ENCODE assay signal across 31 cellular contexts in the genomic region with DNA sequence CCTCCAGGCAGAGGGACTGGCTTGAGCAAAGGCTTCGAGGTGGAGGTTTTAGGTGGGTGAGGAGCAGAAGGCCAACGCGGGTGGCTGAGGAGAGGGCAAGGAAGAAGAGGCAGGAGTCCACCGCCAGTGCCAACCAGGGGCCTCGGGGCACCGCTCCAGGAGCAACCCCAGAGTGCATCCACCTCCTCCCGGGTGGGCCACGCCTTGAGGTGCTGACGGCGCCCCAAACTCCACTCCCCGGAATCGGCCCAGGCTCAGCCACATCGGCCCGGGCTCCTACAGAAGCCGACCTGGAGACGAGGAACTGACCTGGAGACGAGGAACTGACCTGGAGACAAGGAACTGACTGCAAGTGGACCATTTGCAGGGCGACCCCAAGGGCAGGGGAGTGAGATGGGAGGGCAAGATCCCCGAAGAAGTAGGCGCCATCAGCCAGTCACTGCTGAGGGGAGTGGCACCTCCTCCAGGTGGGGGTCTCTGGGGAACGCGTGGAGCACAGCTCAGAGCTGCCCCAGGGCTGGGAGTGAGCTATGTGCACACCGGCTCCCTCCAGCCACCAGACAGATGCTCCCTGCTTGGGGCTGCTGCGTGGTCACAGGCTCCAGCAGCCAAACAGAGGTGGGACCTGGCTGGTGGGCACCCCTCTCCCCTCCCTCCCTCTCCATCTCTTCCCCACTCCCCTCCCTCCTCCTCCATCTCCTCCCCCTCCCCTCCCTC. TPM values are rescaled to one million over a fixed set of nuclear protein-coding genes. Genes with fewer than 3 reads are reported as not detected.
A peak's percentile ranks its signal among the peaks of the same experiment; 100 is the strongest.
DNase-seq lines count a peak whose midpoint lies in the region; ATAC-seq, FAIRE-seq and TF ChIP-seq lines count a peak whose summit lies in the region.
"Had no signal": no experiment of that assay in that cellular context is flagged by ENCODE, and none has a peak within 500 bp of the region (broad histone marks: within the 10 kb centered on the region; RNA-seq: fewer than 3 reads in every experiment).

No MANE protein-coding gene starts in this region.

- TF ChIP-seq CTCF in A549 (IDR thresholded peaks at IDR 0.05) (no peak), endodermal cell (conservative IDR thresholded peaks at IDR 0.05) (no peak), MCF 10A (IDR thresholded peaks at IDR 0.05; ENCODE audit: unreplicated experiment) (no peak)

- no peak overlapping the region for H3K27ac Mint-ChIP-seq in endodermal cell
- H3K27ac Mint-ChIP-seq in MCF 10A (ENCODE audit: low read depth, unreplicated experiment) = no peak overlapping the region
- H3K27ac Mint-ChIP-seq: activated naive CD4-positive, alpha-beta T cell treated with anti-CD3 and anti-CD28 coated beads, Interleukin-2, amount 50 U/mL, for 72 hours; neural progenitor cell had no signal

- CTCF ChIA-PET in A549 (lab: Yijun Ruan, JAX) = no interaction called here
- CTCF ChIA-PET in MCF 10A (lab: Yijun Ruan, JAX) = no interaction called here

- H3K4me2 ChIP-seq in A549 = no peak overlapping the region
- peak overlapping the region; percentile 81; the same call in 1 of the 2 replicates for H3K4me2 ChIP-seq in BLaER1
- H3K4me2 ChIP-seq: neural progenitor cell, PC-9 had no signal

- no peak overlapping the region for H3K9ac ChIP-seq in BLaER1
- no peak overlapping the region for H3K9ac ChIP-seq in endodermal cell (ENCODE audit: extremely low read depth, low read length, poor library complexity, severe bottlenecking)
- H3K9ac ChIP-seq: neural progenitor cell had no signal

- H3K27me3 Mint-ChIP-seq in endodermal cell (ENCODE audit: insufficient read depth) (peaks cover 20% of the 10 kb centered on the region), MCF 10A (ENCODE audit: insufficient read depth, unreplicated experiment) (peaks cover 20% of the 10 kb centered on the region)

- no peaks in the 10 kb centered on the region for H3K4me1 ChIP-seq in A549
- H3K4me1 ChIP-seq in BLaER1 = peaks cover 33% of the 10 kb centered on the region
- H3K4me1 ChIP-seq in endodermal cell (ENCODE audit: control insufficient read depth, insufficient read depth, low read length) = no peaks in the 10 kb centered on the region
- H3K4me1 ChIP-seq: gastrocnemius medialis, right lobe of liver had no signal

- peaks cover 5% of the 10 kb centered on the region for H3K9me3 Mint-ChIP-seq in endodermal cell
- H3K9me3 Mint-ChIP-seq in MCF 10A (ENCODE audit: unreplicated experiment) = no peaks in the 10 kb centered on the region

- H3K27me3 ChIP-seq in BLaER1 (peaks cover 29% of the 10 kb centered on the region), endodermal cell (ENCODE audit: control insufficient read depth, insufficient read depth, low read length, poor library complexity, severe bottlenecking) (peaks cover 9% of the 10 kb centered on the region)
- H3K27me3 ChIP-seq: right lobe of liver had no signal

- no peak for TF ChIP-seq POLR2A in A549 (IDR thresholded peaks at IDR 0.05; ENCODE audit: low read length)

- DNase-seq in A549 (ENCODE audit: low read depth in 1 of 2, low spot score in 1 of 2) (no peak), endodermal cell (peak; percentile 34), posterior vena cava (ENCODE audit: low spot score) (peak; percentile 60), AML-193 (lab: John Stamatoyannopoulos, UW) (no peak), LoVo (ENCODE audit: low spot score) (no peak), MCF 10A (ENCODE audit: unreplicated experiment) (no peak)
- DNase-seq: activated CD4-positive, alpha-beta T cell treated with anti-CD3 and anti-CD28 coated beads for 48 hours; activated CD8-positive, alpha-beta memory T cell treated with anti-CD3 and anti-CD28 coated beads for 24 hours; activated effector memory CD4-positive, alpha-beta T cell treated with Interleukin-2 at 50 U/mL for 16 hours; activated T-cell treated with anti-CD3 and anti-CD28 coated beads for 4 hours; amygdala; EL; gastrocnemius medialis; KG1; kidney glomerular epithelial cell; mammary epithelial cell; NCI-H1417 treated with DMSO at 0.1 percent for 48 hours; NCI-H2029 treated with DMSO at 0.1 percent for 48 hours; PC-9; SIG-M5; stimulated activated CD4-positive, alpha-beta T cell treated with anti-CD3 and anti-CD28 coated beads, Interleukin-12 subunit alpha, Interleukin-12 subunit beta, amount 100 ng/mL, for 4 hours; stimulated activated CD4-positive, alpha-beta T cell treated with anti-CD3 and anti-CD28 coated beads, Interleukin-2, amount 100 ng/mL, for 48 hours; substantia nigra; SW 1271; WERI-Rb-1 had no signal

- TF ChIP-seq EP300 in A549 (IDR thresholded peaks at IDR 0.05) = no peak

- H3K4me1 Mint-ChIP-seq in endodermal cell (no peaks in the 10 kb centered on the region), MCF 10A (ENCODE audit: insufficient read depth, unreplicated experiment) (no peaks in the 10 kb centered on the region)

- H3K4me3 Mint-ChIP-seq in endodermal cell (no peak overlapping the region), MCF 10A (ENCODE audit: unreplicated experiment) (no peak overlapping the region)
- H3K4me3 Mint-ChIP-seq: neural progenitor cell had no signal

- no peak for FAIRE-seq in A549 (lab: Jason Lieb, UNC)
- FAIRE-seq: H54 had no signal

- no peaks in the 10 kb centered on the region for H3K36me3 Mint-ChIP-seq in endodermal cell (ENCODE audit: low read depth)
- H3K36me3 Mint-ChIP-seq in MCF 10A (ENCODE audit: insufficient read depth, unreplicated experiment) = no peaks in the 10 kb centered on the region
- H3K36me3 Mint-ChIP-seq: activated naive CD4-positive, alpha-beta T cell treated with anti-CD3 and anti-CD28 coated beads, Interleukin-2, amount 50 U/mL, for 72 hours; neural progenitor cell had no signal

- peak; percentile 66; a peak in 5 of 6 replicates for ATAC-seq in A549
- no peak for ATAC-seq in GM21515 (IDR thresholded peaks at IDR 0.05; ENCODE audit: unreplicated experiment)
- ATAC-seq: gastrocnemius medialis had no signal

- no peaks in the 10 kb centered on the region for H4K20me1 ChIP-seq in BLaER1

- 26% methylated on average over 22 of the region's 24 CpGs for WGBS in A549 (ENCODE audit: missing lambda C conversion rate)
- 82 to 87% methylated on average over 21 to 24 of the region's 24 CpGs for WGBS in endodermal cell (ENCODE audit: insufficient coverage in 1 of 2, insufficient read length in 1 of 2), 2 experiments

- H3K9me3 ChIP-seq in A549 (peaks cover 3% of the 10 kb centered on the region; the same call in 2 of the 3 replicates), BLaER1 (peaks cover 3% of the 10 kb centered on the region; the same call in 1 of the 2 replicates), endodermal cell (ENCODE audit: control insufficient read depth, low read length) (no peaks in the 10 kb centered on the region)
- H3K9me3 ChIP-seq: gastrocnemius medialis, right lobe of liver had no signal

- POLR2A ChIA-PET in A549 (lab: Yijun Ruan, JAX) (no interaction called here), MCF 10A (lab: Yijun Ruan, JAX) (no interaction called here)

- H3K36me3 ChIP-seq in BLaER1 = no peaks in the 10 kb centered on the region
- no peaks in the 10 kb centered on the region for H3K36me3 ChIP-seq in endodermal cell (ENCODE audit: control insufficient read depth, insufficient read depth, low read length)
- H3K36me3 ChIP-seq: gastrocnemius medialis, neural progenitor cell, right lobe of liver, WERI-Rb-1 had no signal

- no peak overlapping the region for H3K4me3 ChIP-seq in A549
- no peak overlapping the region for H3K4me3 ChIP-seq in BLaER1
- no peak overlapping the region for H3K4me3 ChIP-seq in endodermal cell (ENCODE audit: low read length)
- H3K4me3 ChIP-seq: gastrocnemius medialis, neural progenitor cell, PC-9, right lobe of liver had no signal

- BruUV-seq in MCF 10A (replicated peaks; lab: Mats Ljungman, UMichigan) = no TSS peak

- intact Hi-C loops in posterior vena cava (cut with DNase I) (no loop called here), MCF 10A (cut with micrococcal nuclease) (no loop called here)

- no peak for TF ChIP-seq RAD21 in A549 (conservative IDR thresholded peaks at IDR 0.05 in 1 of 2, IDR thresholded peaks at IDR 0.05 in 1 of 2)

- H3K27ac ChIP-seq in A549 (no peak overlapping the region), BLaER1 (no peak overlapping the region), endodermal cell (ENCODE audit: low read depth, low read length) (no peak overlapping the region)
- H3K27ac ChIP-seq: gastrocnemius medialis, neural progenitor cell, PC-9, right lobe of liver, WERI-Rb-1 had no signal

TF ChIP-seq in A549, 52 proteins besides CTCF, POLR2A, EP300 and RAD21 (continues in another document):
- TF ChIP-seq SMC3 (IDR thresholded peaks at IDR 0.05) (no peak), ESRRA (IDR thresholded peaks at IDR 0.05; ENCODE audit: borderline replicate concordance, low read length) (no peak), ELK1 (IDR thresholded peaks at IDR 0.05; ENCODE audit: low read depth, low read length) (no peak), FOXS1 (CRISPR knock-in tag; IDR thresholded peaks at IDR 0.05) (no peak), FOSB (CRISPR knock-in tag; IDR thresholded peaks at IDR 0.05) (no peak), NR3C1 (IDR thresholded peaks at IDR 0.05) (no peak), ZC3H11A (IDR thresholded peaks at IDR 0.05) (no peak), ATOH8 (CRISPR knock-in tag; IDR thresholded peaks at IDR 0.05; ENCODE audit: low read depth) (no peak), HDAC2 (IDR thresholded peaks at IDR 0.05) (no peak)

RNA-seq across cellular contexts. Expression of gene CBFA2T3, which starts 29.2 kb away (rescaled TPM):
- not detected in 2 replicates for polyA plus RNA-seq in A549 (2011; rRNA removed)
- polyA plus RNA-seq in A549 (2012; cell fraction: cytosol; rRNA removed) = 0.03 TPM in 2 replicates
- 0.12 and 0.22 TPM in 2 replicates for polyA plus RNA-seq in A549 (2012; cell fraction: nucleus; rRNA removed)
- polyA plus RNA-seq in A549 (2017; fragmentation: RNase III; extraction: RNeasy Plus Mini Kit Qiagen cat#74134 plus additional on column Dnase treatment) = 0.05 to 0.34 TPM (median 0.08 TPM) in 3 replicates
- not detected in 2 replicates for polyA minus RNA-seq in A549 (2011; rRNA and poly(A)+ RNA removed)
- 1 to 10 TPM; 1.0 to 3.1 TPM for total RNA-seq in endodermal cell
- 5.5 TPM for polyA plus RNA-seq in endodermal cell (2013, experiment 1 of 2)
- polyA plus RNA-seq in endodermal cell (2013, experiment 2 of 2) = 4.3 TPM
- 1 to 10 TPM; 4.7 to 5.1 TPM for total RNA-seq in posterior vena cava
- total RNA-seq in MCF 10A (2022) = not detected in 2 replicates

Comparison
In these comparisons a context has a peak if more than half of its experiments do, and no peak if none do; other contexts are left out.
1. DNase-seq: peak in endodermal cell (single experiment) and posterior vena cava (single experiment); none in A549 (0 of 2), AML-193 (0 of 2), LoVo (single experiment) and MCF 10A (single experiment).